ENCODE assay signal across 8 cellular contexts in genomic region chr1:149285645-149286044, GRCh38.
DNase-seq lines count a peak whose midpoint lies in the region; ATAC-seq and TF ChIP-seq lines count a peak whose summit lies in the region.
"Not testable (repeated sequence)": the region's sequence is repeated elsewhere in the genome, so short reads cannot be mapped to it uniquely, and the experiment has no call there.

No MANE protein-coding gene starts in this region.

- TF ChIP-seq CTCF in GM23338 (conservative IDR thresholded peaks at IDR 0.05; ENCODE audit: low read depth in 2 of 2); WERI-Rb-1 (IDR thresholded peaks at IDR 0.05; ENCODE audit: low read depth, low read length); mammary epithelial cell (conservative IDR thresholded peaks at IDR 0.05 in 1 of 2, IDR thresholded peaks at IDR 0.05 in 1 of 2; ENCODE audit: extremely low read depth in 1 of 2, insufficient read depth in 1 of 2, low read depth in 1 of 2, low read length in 2 of 2); heart right ventricle (IDR thresholded peaks at IDR 0.05); neural cell (IDR thresholded peaks at IDR 0.05; ENCODE audit: poor library complexity, severe bottlenecking); uterus (IDR thresholded peaks at IDR 0.05): not testable (repeated sequence)

- DNase-seq in GM23338 (ENCODE audit: low spot score); mammary epithelial cell: not testable (repeated sequence)
- DNase-seq in WERI-Rb-1 (peak; percentile 32), heart right ventricle (peak; percentile 60 to 61), uterus (peak; percentile 15 to 30)
- DNase-seq in activated T-helper 1 cell treated with anti-CD3 and anti-CD28 coated beads, Interleukin-12 subunit alpha, Interleukin-12 subunit beta, Interleukin-2, Interleukin-4 antibody, amounts not matched to agents 30 ng/mL and 10 ng/mL and 1 ng/mL, durations not matched to agents 14 hours and 24 hours and 36 hours (ENCODE audit: low spot score), result peak; percentile 0
- peak; percentile 37 for DNase-seq in stimulated activated CD4-positive, alpha-beta T cell treated with anti-CD3 and anti-CD28 coated beads, Interleukin-4, amount 100 ng/mL, for 1 hour

- H3K4me3 Mint-ChIP-seq in GM23338, result peak overlapping the region; percentile 79
- peak overlapping the region; percentile 68 for H3K4me3 Mint-ChIP-seq in activated T-helper 1 cell treated with anti-CD3 and anti-CD28 coated beads, Interleukin-12 subunit alpha, Interleukin-12 subunit beta, Interleukin-2, Interleukin-4 antibody, amounts not matched to agents 30 ng/mL and 10 ng/mL and 1 ng/mL, durations not matched to agents 14 hours and 24 hours and 36 hours

- H3K4me1 ChIP-seq in GM23338 (ENCODE audit: insufficient read depth); mammary epithelial cell (ENCODE audit: insufficient read depth, low read length); heart right ventricle; uterus: not testable (repeated sequence)

- H3F3A ChIP-seq in GM23338 (replicated peaks; ENCODE audit: low read depth); neural cell (ENCODE audit: insufficient read depth, low read length, poor library complexity, severe bottlenecking): not testable (repeated sequence)

- not testable (repeated sequence) for H3K9me3 ChIP-seq in WERI-Rb-1 (ENCODE audit: severe bottlenecking); mammary epithelial cell (replicated peaks; ENCODE audit: insufficient read depth, low read length); heart right ventricle; neural cell (ENCODE audit: low read length); uterus

- dilution Hi-C loops in mammary epithelial cell (cut with HindIII; ENCODE audit: low sequenced_read_pairs), result not testable (repeated sequence)

- intact Hi-C loops in activated T-helper 1 cell treated with anti-CD3 and anti-CD28 coated beads, Interleukin-12 subunit alpha, Interleukin-12 subunit beta, Interleukin-2, Interleukin-4 antibody, amounts not matched to agents 30 ng/mL and 10 ng/mL and 1 ng/mL, durations not matched to agents 14 hours and 24 hours and 36 hours (cut with micrococcal nuclease); mammary epithelial cell (cut with micrococcal nuclease); heart right ventricle (cut with DNase I); uterus (cut with DNase I; ENCODE audit: low total_unique reads): not testable (repeated sequence)

- H3K4me3 ChIP-seq in GM23338, uterus: not testable (repeated sequence)
- peak overlapping the region; percentile 34 for H3K4me3 ChIP-seq in WERI-Rb-1 (ENCODE audit: low read depth, low read length)
- H3K4me3 ChIP-seq in mammary epithelial cell (replicated peaks in 1 of 3; ENCODE audit: insufficient read depth in 1 of 3, low read depth in 2 of 3, low read length in 3 of 3), result peak overlapping the region in 1 of 3 experiments; percentile 31
- H3K4me3 ChIP-seq in heart right ventricle, result peak overlapping the region in 2 of 10 donors; percentile 23 to 31
- H3K4me3 ChIP-seq in neural cell (ENCODE audit: low read length), result peak overlapping the region; percentile 43

- H3K27me3 Mint-ChIP-seq in GM23338 (ENCODE audit: insufficient read depth, low read depth, poor library complexity); activated T-helper 1 cell treated with anti-CD3 and anti-CD28 coated beads, Interleukin-12 subunit alpha, Interleukin-12 subunit beta, Interleukin-2, Interleukin-4 antibody, amounts not matched to agents 30 ng/mL and 10 ng/mL and 1 ng/mL, durations not matched to agents 14 hours and 24 hours and 36 hours (ENCODE audit: insufficient read depth): not testable (repeated sequence)

- TF ChIP-seq EP300 in neural cell (conservative IDR thresholded peaks at IDR 0.05; ENCODE audit: poor library complexity, severe bottlenecking), result not testable (repeated sequence)

- H3K27me3 ChIP-seq in GM23338 (ENCODE audit: insufficient read depth); WERI-Rb-1 (ENCODE audit: insufficient read depth, low read depth, severe bottlenecking); mammary epithelial cell (ENCODE audit: insufficient read depth, low read length); heart right ventricle; neural cell (ENCODE audit: insufficient read depth, low read depth, low read length); uterus: not testable (repeated sequence)

- not testable (repeated sequence) for H3K27ac Mint-ChIP-seq in GM23338; activated T-helper 1 cell treated with anti-CD3 and anti-CD28 coated beads, Interleukin-12 subunit alpha, Interleukin-12 subunit beta, Interleukin-2, Interleukin-4 antibody, amounts not matched to agents 30 ng/mL and 10 ng/mL and 1 ng/mL, durations not matched to agents 14 hours and 24 hours and 36 hours

- not testable (repeated sequence) for TF ChIP-seq RAD21 in neural cell (conservative IDR thresholded peaks at IDR 0.05)

- H3K9ac ChIP-seq in mammary epithelial cell (ENCODE audit: insufficient read depth, low read length); neural cell (ENCODE audit: low read length): not testable (repeated sequence)

- CTCF ChIA-PET in mammary epithelial cell (lab: Charles Lee; ENCODE audit: low non-redundant PET), result not testable (repeated sequence)

- not testable (repeated sequence) for H4K20me1 ChIP-seq in GM23338 (replicated peaks; ENCODE audit: insufficient read depth); mammary epithelial cell (ENCODE audit: insufficient read depth, low read length); neural cell (ENCODE audit: insufficient read depth)

- in situ Hi-C loops in mammary epithelial cell (cut with MboI; ENCODE audit: low sequenced_read_pairs in 2 of 2), result not testable (repeated sequence)

- BruUV-seq in mammary epithelial cell (replicated peaks; lab: Mats Ljungman, UMichigan), result not testable (repeated sequence)

- H3K4me1 Mint-ChIP-seq in GM23338; activated T-helper 1 cell treated with anti-CD3 and anti-CD28 coated beads, Interleukin-12 subunit alpha, Interleukin-12 subunit beta, Interleukin-2, Interleukin-4 antibody, amounts not matched to agents 30 ng/mL and 10 ng/mL and 1 ng/mL, durations not matched to agents 14 hours and 24 hours and 36 hours (ENCODE audit: low read depth): not testable (repeated sequence)

- H3K9me2 ChIP-seq in GM23338 (ENCODE audit: insufficient read depth); neural cell (ENCODE audit: insufficient read depth, low read length): not testable (repeated sequence)

- H3K36me3 Mint-ChIP-seq in GM23338 (ENCODE audit: low read depth); activated T-helper 1 cell treated with anti-CD3 and anti-CD28 coated beads, Interleukin-12 subunit alpha, Interleukin-12 subunit beta, Interleukin-2, Interleukin-4 antibody, amounts not matched to agents 30 ng/mL and 10 ng/mL and 1 ng/mL, durations not matched to agents 14 hours and 24 hours and 36 hours (ENCODE audit: low read depth): not testable (repeated sequence)

- H2AFZ ChIP-seq in GM23338; mammary epithelial cell (ENCODE audit: low read depth, low read length); neural cell (ENCODE audit: low read depth, low read length): not testable (repeated sequence)

- not testable (repeated sequence) for H3K4me2 ChIP-seq in GM23338; neural cell (ENCODE audit: low read length)
- H3K4me2 ChIP-seq in mammary epithelial cell (ENCODE audit: insufficient read depth, low read depth, low read length), result peak overlapping the region; percentile 36

- H3K36me3 ChIP-seq in GM23338 (ENCODE audit: insufficient read depth); WERI-Rb-1; mammary epithelial cell (ENCODE audit: insufficient read depth, low read length); heart right ventricle; neural cell (ENCODE audit: insufficient read depth, low read length); uterus: not testable (repeated sequence)

- peak; percentile 93 for ATAC-seq in GM23338
- ATAC-seq in heart right ventricle, result peak; percentile 89 to 96 (median 94)

- TF ChIP-seq POLR2A in uterus (IDR thresholded peaks at IDR 0.05), result not testable (repeated sequence)

- H3K79me2 ChIP-seq in GM23338 (replicated peaks; ENCODE audit: insufficient read depth); mammary epithelial cell (ENCODE audit: insufficient read depth, low read length); neural cell (replicated peaks; ENCODE audit: insufficient read depth, low read length): not testable (repeated sequence)

- WGBS in mammary epithelial cell (ENCODE audit: low coverage, missing lambda C conversion rate), result 0% methylated on average over 3 of the region's 39 CpGs
- WGBS in heart right ventricle, 2 donors, result 0% methylated on average over 8 to 10 of the region's 39 CpGs

- not testable (repeated sequence) for H3K9me3 Mint-ChIP-seq in GM23338; activated T-helper 1 cell treated with anti-CD3 and anti-CD28 coated beads, Interleukin-12 subunit alpha, Interleukin-12 subunit beta, Interleukin-2, Interleukin-4 antibody, amounts not matched to agents 30 ng/mL and 10 ng/mL and 1 ng/mL, durations not matched to agents 14 hours and 24 hours and 36 hours

- not testable (repeated sequence) for H3K27ac ChIP-seq in GM23338 (ENCODE audit: low read depth); WERI-Rb-1; mammary epithelial cell (ENCODE audit: insufficient read depth, low read depth, low read length); heart right ventricle; neural cell (ENCODE audit: low read length); uterus
